ENCODE assay signal across 21 cellular contexts in the genomic region with DNA sequence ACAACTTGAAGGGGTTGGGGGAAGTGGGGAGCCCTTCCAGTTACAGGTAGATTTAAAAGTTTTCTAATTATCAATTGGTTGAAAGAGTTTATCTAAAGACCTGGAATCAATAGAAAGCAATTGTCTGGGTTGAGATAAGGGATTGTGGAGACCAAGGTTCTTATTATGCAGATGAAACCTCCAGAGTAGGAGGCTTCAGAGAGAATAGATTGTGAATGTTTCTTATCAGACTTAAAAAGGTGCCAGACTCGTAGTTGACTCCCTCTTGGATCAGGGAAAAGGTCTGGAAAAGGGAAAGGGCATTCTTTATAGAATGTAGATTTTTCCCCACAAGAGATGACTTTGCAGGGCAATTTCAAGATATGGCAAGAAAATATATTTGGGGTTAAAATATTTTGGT.
A peak's percentile ranks its signal among the peaks of the same experiment; 100 is the strongest.
DNase-seq lines count a peak whose midpoint lies in the region; ATAC-seq and TF ChIP-seq lines count a peak whose summit lies in the region.
"Had no signal": no experiment of that assay in that cellular context is flagged by ENCODE, and none has a peak within 500 bp of the region (broad histone marks: within the 10 kb centered on the region; RNA-seq: fewer than 3 reads in every experiment).

No MANE protein-coding gene starts in this region.

- CTCF ChIA-PET in activated CD4-positive, alpha-beta memory T cell treated with anti-CD3 and anti-CD28 coated beads, Interleukin-2, amount 10 ng/mL, durations not matched to agents 7 days and 5 days (lab: Charles Lee): no interaction called here
- CTCF ChIA-PET in activated CD4-positive, alpha-beta memory T cell treated with anti-CD3 and anti-CD28 coated beads for 36 hours (lab: Charles Lee): no interaction called here

- intact Hi-C loops in activated CD4-positive, alpha-beta memory T cell treated with anti-CD3 and anti-CD28 coated beads for 36 hours (cut with micrococcal nuclease): no loop called here
- intact Hi-C loops in natural killer cell (cut with micrococcal nuclease): no loop called here

- POLR2A ChIA-PET in activated CD4-positive, alpha-beta memory T cell treated with anti-CD3 and anti-CD28 coated beads, Interleukin-2, amount 10 ng/mL, durations not matched to agents 7 days and 5 days (lab: Charles Lee): interaction anchor here (1.8 kb wide), 1 partner anchor 100 kb away, joined by 9 read pairs; the partner anchor contains the start of gene GADD45G
- POLR2A ChIA-PET in activated CD4-positive, alpha-beta memory T cell treated with anti-CD3 and anti-CD28 coated beads for 36 hours (lab: Charles Lee): no interaction called here
- POLR2A ChIA-PET in activated naive CD8-positive, alpha-beta T cell treated with anti-CD3 and anti-CD28 coated beads, Interleukin-2, amount 10 ng/mL, durations not matched to agents 7 days and 5 days (lab: Charles Lee): no interaction called here

- no peak for DNase-seq in activated CD4-positive, alpha-beta memory T cell treated with anti-CD3 and anti-CD28 coated beads, Interleukin-2, amount 10 ng/mL, durations not matched to agents 7 days and 5 days
- no peak for DNase-seq in activated CD4-positive, alpha-beta memory T cell treated with anti-CD3 and anti-CD28 coated beads for 36 hours
- no peak for DNase-seq in natural killer cell treated with Interleukin-12 subunit alpha and Interleukin-12 subunit beta and Interleukin-15 and Interleukin-18, amount 100 ng/mL, for 72 hours (ENCODE audit: low spot score)
- no peak for DNase-seq in natural killer cell
- DNase-seq in activated naive CD8-positive, alpha-beta T cell treated with anti-CD3 and anti-CD28 coated beads, Interleukin-2, amount 10 ng/mL, durations not matched to agents 7 days and 5 days: no peak
- DNase-seq in stimulated activated naive B cell treated with anti-CD40 and anti-IgM and Interleukin-4, amounts not matched to agents 10 μg/mL and 1 μg/mL and 100 μg/mL, for 72 hours: no peak
- DNase-seq in stimulated activated CD4-positive, alpha-beta T cell treated with anti-CD3 and anti-CD28 coated beads, Interleukin-2, amount 100 ng/mL, for 48 hours: no peak
- DNase-seq in NCI-H1417 (lab: John Stamatoyannopoulos, UW): no peak
- DNase-seq: CD4-positive, CD25-positive, alpha-beta regulatory T cell; GM23248; H7; NCI-H1048; NCI-H1417 treated with DMSO at 0.1 percent for 48 hours; NCI-H1694 treated with DMSO at 0.1 percent for 48 hours; NCI-H2081 treated with DMSO at 0.1 percent for 48 hours; NCI-H2171; NCI-H226; NCI-H510A; NCI-H69; RPMI8226; SHP77 had no signal

- H3K27ac Mint-ChIP-seq in activated CD4-positive, alpha-beta memory T cell treated with anti-CD3 and anti-CD28 coated beads, Interleukin-2, amount 10 ng/mL, durations not matched to agents 7 days and 5 days: peak overlapping the region; percentile 28
- no peak overlapping the region for H3K27ac Mint-ChIP-seq in activated CD4-positive, alpha-beta memory T cell treated with anti-CD3 and anti-CD28 coated beads for 36 hours
- H3K27ac Mint-ChIP-seq in natural killer cell treated with Interleukin-12 subunit alpha and Interleukin-12 subunit beta and Interleukin-15 and Interleukin-18, amount 100 ng/mL, for 72 hours: peak overlapping the region in 1 of 2 donors; percentile 77
- H3K27ac Mint-ChIP-seq in natural killer cell: no peak overlapping the region
- peak overlapping the region; percentile 22 for H3K27ac Mint-ChIP-seq in activated naive CD8-positive, alpha-beta T cell treated with anti-CD3 and anti-CD28 coated beads, Interleukin-2, amount 10 ng/mL, durations not matched to agents 7 days and 5 days
- peak overlapping the region; percentile 52 for H3K27ac Mint-ChIP-seq in stimulated activated naive B cell treated with anti-CD40 and anti-IgM and Interleukin-4, amounts not matched to agents 10 μg/mL and 1 μg/mL and 100 μg/mL, for 72 hours

- no peak for TF ChIP-seq CTCF in natural killer cell (IDR thresholded peaks at IDR 0.05)

- H3K4me1 Mint-ChIP-seq in activated CD4-positive, alpha-beta memory T cell treated with anti-CD3 and anti-CD28 coated beads, Interleukin-2, amount 10 ng/mL, durations not matched to agents 7 days and 5 days: peaks cover 89% of the 10 kb centered on the region
- H3K4me1 Mint-ChIP-seq in activated CD4-positive, alpha-beta memory T cell treated with anti-CD3 and anti-CD28 coated beads for 36 hours (ENCODE audit: low read depth): peaks cover 48% of the 10 kb centered on the region
- peaks cover 61 to 69% of the 10 kb centered on the region in 2 donors for H3K4me1 Mint-ChIP-seq in natural killer cell treated with Interleukin-12 subunit alpha and Interleukin-12 subunit beta and Interleukin-15 and Interleukin-18, amount 100 ng/mL, for 72 hours (ENCODE audit: low read depth in 2 of 2)
- peaks cover 6% of the 10 kb centered on the region in 2 donors for H3K4me1 Mint-ChIP-seq in natural killer cell
- peaks cover 53% of the 10 kb centered on the region for H3K4me1 Mint-ChIP-seq in activated naive CD8-positive, alpha-beta T cell treated with anti-CD3 and anti-CD28 coated beads, Interleukin-2, amount 10 ng/mL, durations not matched to agents 7 days and 5 days
- H3K4me1 Mint-ChIP-seq in stimulated activated naive B cell treated with anti-CD40 and anti-IgM and Interleukin-4, amounts not matched to agents 10 μg/mL and 1 μg/mL and 100 μg/mL, for 72 hours: peaks cover 45 to 77% of the 10 kb centered on the region in 2 donors

- H3K36me3 Mint-ChIP-seq in activated CD4-positive, alpha-beta memory T cell treated with anti-CD3 and anti-CD28 coated beads, Interleukin-2, amount 10 ng/mL, durations not matched to agents 7 days and 5 days (ENCODE audit: low read depth): peaks cover 59% of the 10 kb centered on the region
- no peaks in the 10 kb centered on the region for H3K36me3 Mint-ChIP-seq in activated CD4-positive, alpha-beta memory T cell treated with anti-CD3 and anti-CD28 coated beads for 36 hours
- H3K36me3 Mint-ChIP-seq in natural killer cell treated with Interleukin-12 subunit alpha and Interleukin-12 subunit beta and Interleukin-15 and Interleukin-18, amount 100 ng/mL, for 72 hours: peaks cover 19% of the 10 kb centered on the region
- no peaks in the 10 kb centered on the region for H3K36me3 Mint-ChIP-seq in natural killer cell
- H3K36me3 Mint-ChIP-seq in activated naive CD8-positive, alpha-beta T cell treated with anti-CD3 and anti-CD28 coated beads, Interleukin-2, amount 10 ng/mL, durations not matched to agents 7 days and 5 days: peaks cover 21% of the 10 kb centered on the region
- peaks cover 6 to 8% of the 10 kb centered on the region in 2 donors for H3K36me3 Mint-ChIP-seq in stimulated activated naive B cell treated with anti-CD40 and anti-IgM and Interleukin-4, amounts not matched to agents 10 μg/mL and 1 μg/mL and 100 μg/mL, for 72 hours
- H3K36me3 Mint-ChIP-seq: CD4-positive, CD25-positive, alpha-beta regulatory T cell had no signal

- ATAC-seq in natural killer cell treated with Interleukin-12 subunit alpha and Interleukin-12 subunit beta and Interleukin-15 and Interleukin-18, amount 100 ng/mL, for 72 hours: no peak
- no peak for ATAC-seq in natural killer cell
- ATAC-seq in activated naive CD8-positive, alpha-beta T cell treated with anti-CD3 and anti-CD28 coated beads, Interleukin-2, amount 10 ng/mL, durations not matched to agents 7 days and 5 days (ENCODE audit: low read depth): no peak
- no peak for ATAC-seq in stimulated activated naive B cell treated with anti-CD40 and anti-IgM and Interleukin-4, amounts not matched to agents 10 μg/mL and 1 μg/mL and 100 μg/mL, for 72 hours (replicated peaks)

- H3K4me3 Mint-ChIP-seq in activated CD4-positive, alpha-beta memory T cell treated with anti-CD3 and anti-CD28 coated beads, Interleukin-2, amount 10 ng/mL, durations not matched to agents 7 days and 5 days: peak overlapping the region; percentile 44
- H3K4me3 Mint-ChIP-seq in activated CD4-positive, alpha-beta memory T cell treated with anti-CD3 and anti-CD28 coated beads for 36 hours: no peak overlapping the region
- peak overlapping the region; percentile 51 for H3K4me3 Mint-ChIP-seq in natural killer cell treated with Interleukin-12 subunit alpha and Interleukin-12 subunit beta and Interleukin-15 and Interleukin-18, amount 100 ng/mL, for 72 hours
- no peak overlapping the region for H3K4me3 Mint-ChIP-seq in natural killer cell
- peak overlapping the region; percentile 4 for H3K4me3 Mint-ChIP-seq in activated naive CD8-positive, alpha-beta T cell treated with anti-CD3 and anti-CD28 coated beads, Interleukin-2, amount 10 ng/mL, durations not matched to agents 7 days and 5 days
- no peak overlapping the region for H3K4me3 Mint-ChIP-seq in stimulated activated naive B cell treated with anti-CD40 and anti-IgM and Interleukin-4, amounts not matched to agents 10 μg/mL and 1 μg/mL and 100 μg/mL, for 72 hours
- H3K4me3 Mint-ChIP-seq: CD4-positive, CD25-positive, alpha-beta regulatory T cell had no signal

- H3K9me3 Mint-ChIP-seq in activated CD4-positive, alpha-beta memory T cell treated with anti-CD3 and anti-CD28 coated beads, Interleukin-2, amount 10 ng/mL, durations not matched to agents 7 days and 5 days: no peaks in the 10 kb centered on the region
- H3K9me3 Mint-ChIP-seq in activated CD4-positive, alpha-beta memory T cell treated with anti-CD3 and anti-CD28 coated beads for 36 hours: no peaks in the 10 kb centered on the region
- H3K9me3 Mint-ChIP-seq in natural killer cell treated with Interleukin-12 subunit alpha and Interleukin-12 subunit beta and Interleukin-15 and Interleukin-18, amount 100 ng/mL, for 72 hours: no peaks in the 10 kb centered on the region
- no peaks in the 10 kb centered on the region for H3K9me3 Mint-ChIP-seq in natural killer cell
- H3K9me3 Mint-ChIP-seq in activated naive CD8-positive, alpha-beta T cell treated with anti-CD3 and anti-CD28 coated beads, Interleukin-2, amount 10 ng/mL, durations not matched to agents 7 days and 5 days: no peaks in the 10 kb centered on the region
- no peaks in the 10 kb centered on the region for H3K9me3 Mint-ChIP-seq in stimulated activated naive B cell treated with anti-CD40 and anti-IgM and Interleukin-4, amounts not matched to agents 10 μg/mL and 1 μg/mL and 100 μg/mL, for 72 hours

- H3K27me3 Mint-ChIP-seq in activated CD4-positive, alpha-beta memory T cell treated with anti-CD3 and anti-CD28 coated beads, Interleukin-2, amount 10 ng/mL, durations not matched to agents 7 days and 5 days: no peaks in the 10 kb centered on the region
- H3K27me3 Mint-ChIP-seq in activated CD4-positive, alpha-beta memory T cell treated with anti-CD3 and anti-CD28 coated beads for 36 hours: no peaks in the 10 kb centered on the region
- H3K27me3 Mint-ChIP-seq in natural killer cell treated with Interleukin-12 subunit alpha and Interleukin-12 subunit beta and Interleukin-15 and Interleukin-18, amount 100 ng/mL, for 72 hours: no peaks in the 10 kb centered on the region
- peaks cover 2 to 14% of the 10 kb centered on the region in 2 donors for H3K27me3 Mint-ChIP-seq in natural killer cell (ENCODE audit: low read depth in 2 of 2)
- no peaks in the 10 kb centered on the region for H3K27me3 Mint-ChIP-seq in activated naive CD8-positive, alpha-beta T cell treated with anti-CD3 and anti-CD28 coated beads, Interleukin-2, amount 10 ng/mL, durations not matched to agents 7 days and 5 days
- peaks cover 0 to 5% of the 10 kb centered on the region in 2 donors for H3K27me3 Mint-ChIP-seq in stimulated activated naive B cell treated with anti-CD40 and anti-IgM and Interleukin-4, amounts not matched to agents 10 μg/mL and 1 μg/mL and 100 μg/mL, for 72 hours
- H3K27me3 Mint-ChIP-seq: CD4-positive, CD25-positive, alpha-beta regulatory T cell had no signal

Comparison
In these comparisons a context has a peak if more than half of its experiments do, and no peak if none do; other contexts are left out.
1. H3K27ac Mint-ChIP-seq: peak in activated CD4-positive, alpha-beta memory T cell treated with anti-CD3 and anti-CD28 coated beads, Interleukin-2, amount 10 ng/mL, durations not matched to agents 7 days and 5 days (single experiment), activated naive CD8-positive, alpha-beta T cell treated with anti-CD3 and anti-CD28 coated beads, Interleukin-2, amount 10 ng/mL, durations not matched to agents 7 days and 5 days (single experiment) and stimulated activated naive B cell treated with anti-CD40 and anti-IgM and Interleukin-4, amounts not matched to agents 10 μg/mL and 1 μg/mL and 100 μg/mL, for 72 hours (single experiment); none in activated CD4-positive, alpha-beta memory T cell treated with anti-CD3 and anti-CD28 coated beads for 36 hours (single experiment) and natural killer cell (0 of 2).
2. H3K4me3 Mint-ChIP-seq: peak in activated CD4-positive, alpha-beta memory T cell treated with anti-CD3 and anti-CD28 coated beads, Interleukin-2, amount 10 ng/mL, durations not matched to agents 7 days and 5 days (single experiment), natural killer cell treated with Interleukin-12 subunit alpha and Interleukin-12 subunit beta and Interleukin-15 and Interleukin-18, amount 100 ng/mL, for 72 hours (single experiment) and activated naive CD8-positive, alpha-beta T cell treated with anti-CD3 and anti-CD28 coated beads, Interleukin-2, amount 10 ng/mL, durations not matched to agents 7 days and 5 days (single experiment); none in activated CD4-positive, alpha-beta memory T cell treated with anti-CD3 and anti-CD28 coated beads for 36 hours (single experiment), natural killer cell (single experiment) and stimulated activated naive B cell treated with anti-CD40 and anti-IgM and Interleukin-4, amounts not matched to agents 10 μg/mL and 1 μg/mL and 100 μg/mL, for 72 hours (0 of 2).